8 cellular contexts compared by ENCODE assay signal in the genomic region with DNA sequence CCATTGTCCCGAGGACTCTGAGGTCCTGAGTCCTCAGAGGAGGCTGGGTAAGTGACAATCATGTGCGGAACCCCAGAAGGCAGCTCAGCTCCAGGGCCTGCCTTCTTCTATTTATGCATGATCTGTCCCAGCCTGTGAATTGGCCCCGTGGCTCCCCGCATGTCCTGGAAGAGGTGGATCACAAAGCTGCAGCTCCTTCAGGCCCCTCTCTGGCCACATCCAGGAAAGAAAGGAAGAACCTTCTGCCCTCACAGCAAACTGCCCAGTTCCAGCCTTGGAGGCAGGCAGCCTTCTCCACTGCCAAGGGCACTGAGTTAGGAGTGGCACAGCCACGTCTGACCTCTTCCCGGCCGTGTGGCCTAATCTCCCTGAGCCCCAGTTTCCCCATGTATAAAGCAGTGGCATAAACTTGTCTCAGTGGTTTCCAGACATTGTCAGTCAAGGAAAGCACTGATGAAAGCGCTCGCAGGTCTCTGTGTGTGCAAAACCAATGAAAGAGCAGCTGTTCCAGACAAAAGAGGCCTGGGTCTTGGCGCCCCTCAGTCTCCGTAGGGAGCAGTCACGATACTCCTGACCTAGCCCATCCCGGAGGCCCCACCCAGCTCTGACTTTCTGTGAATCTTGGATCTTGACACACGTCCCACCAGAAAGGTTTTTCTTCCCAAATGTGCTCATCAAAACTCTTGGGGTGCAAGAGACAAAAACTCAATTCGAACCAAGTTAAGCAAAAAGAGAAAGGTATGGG.
"Had no signal": no experiment of that assay in that cellular context is flagged by ENCODE, and none has a peak within 500 bp of the region (broad histone marks: within the 10 kb centered on the region; RNA-seq: fewer than 3 reads in every experiment).

No MANE protein-coding gene starts in this region.

- DNase-seq: GM23248, H7, HFFc6 had no signal

- H3K4me3 ChIP-seq: GM23248, HAP-1 had no signal

- H3K4me3 Mint-ChIP-seq: HFFc6, IgD-negative memory B cell had no signal

- H2AFZ ChIP-seq: GM23248 had no signal

- H3K9me3 Mint-ChIP-seq: HFFc6 had no signal

- H3K27ac Mint-ChIP-seq: HFFc6 had no signal

- H3K9me3 ChIP-seq: HAP-1 had no signal

- FAIRE-seq: HepG2 had no signal

- H3K27ac ChIP-seq: GM23248, HL-60 had no signal

- H3K36me3 ChIP-seq: HAP-1 had no signal

- ATAC-seq: HCT116, HepG2 had no signal

- H3K36me3 Mint-ChIP-seq: IgD-negative memory B cell had no signal

- H3K4me1 ChIP-seq: HAP-1 had no signal

- H3K9ac ChIP-seq: GM23248 had no signal
